In the genomic region with DNA sequence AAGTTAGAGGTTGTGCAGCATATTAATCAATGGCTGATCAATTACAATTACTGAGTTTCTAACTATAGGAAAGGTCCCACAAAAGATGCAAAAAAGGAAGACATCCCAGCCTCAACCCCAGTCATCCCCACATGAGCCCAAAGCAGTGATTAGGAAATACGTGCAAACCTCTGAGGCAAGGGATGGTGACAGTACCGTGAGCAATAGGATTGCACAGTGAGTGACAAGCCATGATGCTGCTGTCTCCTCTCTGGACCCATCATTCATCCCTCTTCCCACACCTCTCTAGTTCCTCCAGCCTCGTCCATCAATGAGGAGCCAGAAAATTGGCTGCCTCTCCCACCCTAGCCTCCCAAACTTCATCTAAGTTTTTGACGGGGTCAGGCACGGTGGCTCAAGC, we compare ENCODE assay signal across 2 cellular contexts.
A peak's percentile ranks its signal among the peaks of the same experiment; 100 is the strongest.
TF ChIP-seq lines count a peak whose summit lies in the region.

No MANE protein-coding gene starts in this region.

TF ChIP-seq in A549, 52 proteins besides CTCF, POLR2A, EP300 and RAD21:
- TF ChIP-seq HOXA7 (CRISPR knock-in tag; IDR thresholded peaks at IDR 0.05) (no peak), MAZ (IDR thresholded peaks at IDR 0.05; ENCODE audit: borderline replicate concordance, low read depth, low read length) (no peak), HOXB5 (CRISPR knock-in tag; IDR thresholded peaks at IDR 0.05) (no peak), JUNB (IDR thresholded peaks at IDR 0.05) (no peak), SMC3 (IDR thresholded peaks at IDR 0.05) (no peak)
- TF ChIP-seq, protein P1, sequence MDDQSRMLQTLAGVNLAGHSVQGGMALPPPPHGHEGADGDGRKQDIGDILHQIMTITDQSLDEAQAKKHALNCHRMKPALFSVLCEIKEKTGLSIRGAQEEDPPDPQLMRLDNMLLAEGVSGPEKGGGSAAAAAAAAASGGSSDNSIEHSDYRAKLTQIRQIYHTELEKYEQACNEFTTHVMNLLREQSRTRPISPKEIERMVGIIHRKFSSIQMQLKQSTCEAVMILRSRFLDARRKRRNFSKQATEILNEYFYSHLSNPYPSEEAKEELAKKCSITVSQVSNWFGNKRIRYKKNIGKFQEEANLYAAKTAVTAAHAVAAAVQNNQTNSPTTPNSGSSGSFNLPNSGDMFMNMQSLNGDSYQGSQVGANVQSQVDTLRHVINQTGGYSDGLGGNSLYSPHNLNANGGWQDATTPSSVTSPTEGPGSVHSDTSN (IDR thresholded peaks at IDR 0.05), result no peak
- TF ChIP-seq, protein P2, sequence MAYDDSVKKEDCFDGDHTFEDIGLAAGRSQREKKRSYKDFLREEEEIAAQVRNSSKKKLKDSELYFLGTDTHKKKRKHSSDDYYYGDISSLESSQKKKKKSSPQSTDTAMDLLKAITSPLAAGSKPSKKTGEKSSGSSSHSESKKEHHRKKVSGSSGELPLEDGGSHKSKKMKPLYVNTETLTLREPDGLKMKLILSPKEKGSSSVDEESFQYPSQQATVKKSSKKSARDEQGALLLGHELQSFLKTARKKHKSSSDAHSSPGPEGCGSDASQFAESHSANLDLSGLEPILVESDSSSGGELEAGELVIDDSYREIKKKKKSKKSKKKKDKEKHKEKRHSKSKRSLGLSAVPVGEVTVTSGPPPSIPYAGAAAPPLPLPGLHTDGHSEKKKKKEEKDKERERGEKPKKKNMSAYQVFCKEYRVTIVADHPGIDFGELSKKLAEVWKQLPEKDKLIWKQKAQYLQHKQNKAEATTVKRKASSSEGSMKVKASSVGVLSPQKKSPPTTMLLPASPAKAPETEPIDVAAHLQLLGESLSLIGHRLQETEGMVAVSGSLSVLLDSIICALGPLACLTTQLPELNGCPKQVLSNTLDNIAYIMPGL (CRISPR knock-in tag; IDR thresholded peaks at IDR 0.05; ENCODE audit: borderline replicate concordance), result no peak
TF ChIP-seq in A549: peak in this region for 0.

TF ChIP-seq in K562, 482 proteins besides CTCF, POLR2A, EP300 and RAD21:
- TF ChIP-seq CTBP1 (IDR thresholded peaks at IDR 0.05; ENCODE audit: borderline replicate concordance), result peak; percentile 23; the same call in 1 of the 2 replicates
- no peak for TF ChIP-seq PYGO2 (tag; IDR thresholded peaks at IDR 0.05)
- TF ChIP-seq, protein P3, sequence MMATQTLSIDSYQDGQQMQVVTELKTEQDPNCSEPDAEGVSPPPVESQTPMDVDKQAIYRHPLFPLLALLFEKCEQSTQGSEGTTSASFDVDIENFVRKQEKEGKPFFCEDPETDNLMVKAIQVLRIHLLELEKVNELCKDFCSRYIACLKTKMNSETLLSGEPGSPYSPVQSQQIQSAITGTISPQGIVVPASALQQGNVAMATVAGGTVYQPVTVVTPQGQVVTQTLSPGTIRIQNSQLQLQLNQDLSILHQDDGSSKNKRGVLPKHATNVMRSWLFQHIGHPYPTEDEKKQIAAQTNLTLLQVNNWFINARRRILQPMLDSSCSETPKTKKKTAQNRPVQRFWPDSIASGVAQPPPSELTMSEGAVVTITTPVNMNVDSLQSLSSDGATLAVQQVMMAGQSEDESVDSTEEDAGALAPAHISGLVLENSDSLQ (IDR thresholded peaks at IDR 0.05), result peak; percentile 58
